Comparison of ENCODE assay signal across 22 cellular contexts in genomic region chr5:150318613-150319483, GRCh38. TPM values are rescaled to one million over a fixed set of nuclear protein-coding genes. Genes with fewer than 3 reads are reported as not detected.
DNase-seq lines count a peak whose midpoint lies in the region; ATAC-seq, FAIRE-seq and TF ChIP-seq lines count a peak whose summit lies in the region.
"Had no signal": no experiment of that assay in that cellular context is flagged by ENCODE, and none has a peak within 500 bp of the region (broad histone marks: within the 10 kb centered on the region; RNA-seq: fewer than 3 reads in every experiment).

No MANE protein-coding gene starts in this region.

- TF ChIP-seq EP300 in SK-N-SH (IDR thresholded peaks at IDR 0.05; ENCODE audit: borderline replicate concordance in 1 of 2, low read depth in 1 of 2, low read length in 1 of 2) = no peak

- H3K79me2 ChIP-seq in SK-N-SH (ENCODE audit: insufficient read depth) (no peaks in the 10 kb centered on the region), astrocyte (ENCODE audit: insufficient read depth, low read length) (no peaks in the 10 kb centered on the region)
- H3K79me2 ChIP-seq: parathyroid adenoma had no signal

- H3K27me3 ChIP-seq in SK-N-SH (ENCODE audit: insufficient read depth) (no peaks in the 10 kb centered on the region), astrocyte (ENCODE audit: insufficient read depth, low read length) (no peaks in the 10 kb centered on the region), foreskin keratinocyte (no peaks in the 10 kb centered on the region)
- H3K27me3 ChIP-seq: upper lobe of left lung had no signal

- H3K4me3 Mint-ChIP-seq in astrocyte (ENCODE audit: unreplicated experiment) (no peak overlapping the region), type B pancreatic cell (peak overlapping the region; percentile 17)
- H3K4me3 Mint-ChIP-seq: CD14-positive monocyte; T-helper 2 cell treated with Interferon-gamma antibody and Interleukin-4, amounts not matched to agents 5 μg/mL and 100 μg/mL, for 36 hours had no signal

- H3K27me3 Mint-ChIP-seq in astrocyte (ENCODE audit: low read depth, unreplicated experiment) (no peaks in the 10 kb centered on the region), type B pancreatic cell (no peaks in the 10 kb centered on the region)

- H3K9me2 ChIP-seq in SK-N-SH = no peaks in the 10 kb centered on the region

- H3K27ac Mint-ChIP-seq in astrocyte (ENCODE audit: unreplicated experiment) (peak overlapping the region; percentile 98), type B pancreatic cell (peak overlapping the region; percentile 10)
- H3K27ac Mint-ChIP-seq: T-helper 2 cell treated with Interferon-gamma antibody and Interleukin-4, amounts not matched to agents 5 μg/mL and 100 μg/mL, for 36 hours had no signal

- H4K20me1 ChIP-seq in SK-N-SH (ENCODE audit: insufficient read depth) (no peaks in the 10 kb centered on the region), astrocyte (ENCODE audit: insufficient read depth, low read length) (no peaks in the 10 kb centered on the region)

- no peak for DNase-seq in SK-N-SH
- no peak for DNase-seq in astrocyte (ENCODE audit: low read depth)
- DNase-seq in foreskin keratinocyte = peak; percentile 86 to 92
- DNase-seq in type B pancreatic cell (ENCODE audit: extremely low spot score, unreplicated experiment) = no peak
- no peak for DNase-seq in stimulated activated CD4-positive, alpha-beta T cell treated with anti-CD3 and anti-CD28 coated beads, Interleukin-1b, Interleukin-23, amount 100 ng/mL, for 48 hours
- no peak for DNase-seq in mucosa of gallbladder (ENCODE audit: low spot score)
- DNase-seq: 8988T, activated gamma-delta T cell, anterior cingulate cortex, DMS153, hippocampal formation, left cardiac atrium, NCI-H748 treated with DMSO at 0.1 percent for 48 hours, upper lobe of left lung had no signal

- peaks cover 51% of the 10 kb centered on the region for H3K4me1 Mint-ChIP-seq in astrocyte (ENCODE audit: low read depth, unreplicated experiment)
- peaks cover 50% of the 10 kb centered on the region for H3K4me1 Mint-ChIP-seq in type B pancreatic cell (ENCODE audit: unreplicated experiment)
- H3K4me1 Mint-ChIP-seq: CD14-positive monocyte had no signal

- H3K9me3 Mint-ChIP-seq in astrocyte (ENCODE audit: unreplicated experiment) (no peaks in the 10 kb centered on the region), type B pancreatic cell (no peaks in the 10 kb centered on the region)
- H3K9me3 Mint-ChIP-seq: CD14-positive monocyte; T-helper 2 cell treated with Interferon-gamma antibody and Interleukin-4, amounts not matched to agents 5 μg/mL and 100 μg/mL, for 36 hours had no signal

- 92% methylated on average over 6 of the region's 9 CpGs for WGBS in SK-N-SH (ENCODE audit: low lambda C conversion rate)

- H3K4me2 ChIP-seq in SK-N-SH (0 out of 2 replicates have a peak overlapping the region, but pooled peaks have one; percentile 9), astrocyte (ENCODE audit: low read length) (peak overlapping the region; percentile 68)

- ATAC-seq in SK-N-SH treated with all-trans-retinoic acid at 6 μM for 48 hours (no peak), foreskin keratinocyte (peak; percentile 51), GM18909 (IDR thresholded peaks at IDR 0.05; ENCODE audit: poor library complexity, unreplicated experiment) (no peak)
- ATAC-seq: HepG2, left cardiac atrium had no signal

- H3K9ac ChIP-seq in SK-N-SH = peak overlapping the region; percentile 65
- H3K9ac ChIP-seq in astrocyte (ENCODE audit: low read length) = peak overlapping the region; percentile 6
- H3K9ac ChIP-seq: parathyroid adenoma had no signal

- H3K27ac ChIP-seq in SK-N-SH (ENCODE audit: low read depth in 2 of 2, low read length in 1 of 2) (peak overlapping the region; percentile 36 to 99; a peak in 3 of 4 replicates), astrocyte (ENCODE audit: low read depth, low read length) (peak overlapping the region; percentile 97), foreskin keratinocyte (peak overlapping the region; percentile 74)
- H3K27ac ChIP-seq: parathyroid adenoma, upper lobe of left lung had no signal

- H3K4me1 ChIP-seq in SK-N-SH (ENCODE audit: control insufficient read depth in 1 of 2, insufficient read depth in 2 of 2, low read depth in 1 of 2, low read length in 1 of 2) (peaks cover 29 to 30% of the 10 kb centered on the region in 2 experiments), astrocyte (ENCODE audit: insufficient read depth, low read length) (peaks cover 42% of the 10 kb centered on the region), foreskin keratinocyte (peaks cover 59% of the 10 kb centered on the region)

- H2AFZ ChIP-seq in SK-N-SH (ENCODE audit: low read depth) (peak overlapping the region; percentile 52; the same call in 1 of the 2 replicates), astrocyte (ENCODE audit: low read depth, low read length) (peak overlapping the region; percentile 13)
- H2AFZ ChIP-seq: parathyroid adenoma had no signal

- H3K4me3 ChIP-seq in SK-N-SH (ENCODE audit: low read depth in 2 of 2, low read length in 1 of 2) (no peak overlapping the region), astrocyte (ENCODE audit: insufficient read depth, low read depth, low read length) (no peak overlapping the region)
- H3K4me3 ChIP-seq: skin epidermis, upper lobe of left lung had no signal

- H3K9me3 ChIP-seq in SK-N-SH (no peaks in the 10 kb centered on the region), astrocyte (ENCODE audit: insufficient read depth, low read depth, low read length) (no peaks in the 10 kb centered on the region)
- H3K9me3 ChIP-seq: upper lobe of left lung had no signal

- H3F3A ChIP-seq in SK-N-SH (replicated peaks; ENCODE audit: insufficient read depth) = peaks cover 34% of the 10 kb centered on the region

- no peak for TF ChIP-seq RAD21 in SK-N-SH (IDR thresholded peaks at IDR 0.05; ENCODE audit: low read length)

- TF ChIP-seq CTCF in SK-N-SH (IDR thresholded peaks at IDR 0.05) = no peak
- TF ChIP-seq CTCF in astrocyte (IDR thresholded peaks at IDR 0.05; ENCODE audit: insufficient read depth, low read depth, low read length) = no peak
- peak; percentile 10 for TF ChIP-seq CTCF in foreskin keratinocyte (conservative IDR thresholded peaks at IDR 0.05)
- TF ChIP-seq CTCF in type B pancreatic cell (conservative IDR thresholded peaks at IDR 0.05) = no peak

- FAIRE-seq in astrocyte (lab: Jason Lieb, UNC) = no peak
- FAIRE-seq: GM18507, HepG2 had no signal

- H3K36me3 Mint-ChIP-seq in astrocyte (ENCODE audit: low read depth, unreplicated experiment) (peaks cover 3% of the 10 kb centered on the region), type B pancreatic cell (no peaks in the 10 kb centered on the region)
- H3K36me3 Mint-ChIP-seq: CD14-positive monocyte had no signal

- CTCF ChIA-PET in SK-N-SH (lab: Yijun Ruan, JAX) = interaction anchor here (1.1 to 2.1 kb wide), 3 partner anchors 32 to 72 kb away, joined by 3 to 6 read pairs (median 6); no protein-coding TSS in a partner anchor

- H3K36me3 ChIP-seq in SK-N-SH (replicated peaks in 1 of 2; ENCODE audit: control insufficient read depth in 1 of 2, insufficient read depth in 2 of 2, low read length in 1 of 2) = no peaks in the 10 kb centered on the region
- H3K36me3 ChIP-seq in astrocyte (ENCODE audit: insufficient read depth, low read length) = no peaks in the 10 kb centered on the region
- H3K36me3 ChIP-seq: upper lobe of left lung had no signal

- POLR2A ChIA-PET in SK-N-SH (lab: Yijun Ruan, JAX) = no interaction called here

TF ChIP-seq in SK-N-SH, 30 proteins besides CTCF, POLR2A, EP300 and RAD21 (continues in another document):
- TF ChIP-seq GABPA (IDR thresholded peaks at IDR 0.05; ENCODE audit: low read depth) (no peak), MEF2A (IDR thresholded peaks at IDR 0.05; ENCODE audit: borderline replicate concordance, low read depth) (no peak)

TF ChIP-seq in SK-N-SH treated with all-trans-retinoic acid at 6 μM for 48 hours, 23 proteins besides CTCF, POLR2A, EP300 and RAD21:
- TF ChIP-seq PATZ1 (CRISPR knock-in tag; IDR thresholded peaks at IDR 0.05; ENCODE audit: borderline replicate concordance) = no peak

RNA-seq across cellular contexts. Expression of gene ARSI, which starts 16.1 kb away (rescaled TPM):
- polyA plus RNA-seq in SK-N-SH (2012; rRNA removed) (0.03 and 0.20 TPM in 2 replicates), foreskin keratinocyte (3.5 and 3.7 TPM in 2 replicates)
- 0.01 and 0.04 TPM in 2 replicates for polyA plus RNA-seq in SK-N-SH (2012; cell fraction: cytosol; rRNA removed)
- 0.04 and 0.16 TPM in 2 replicates for polyA plus RNA-seq in SK-N-SH (2012; cell fraction: nucleus; rRNA removed)
- total RNA-seq in astrocyte (21.4 and 23.0 TPM in 2 replicates), foreskin keratinocyte (4.7 and 5.0 TPM in 2 replicates), type B pancreatic cell (ENCODE audit: low replicate concordance) (1.4 and 4.6 TPM in 2 replicates), mucosa of gallbladder (2.2 TPM)
- polyA plus RNA-seq: CD14-positive monocyte had no signal

RNA-seq across cellular contexts. Expression of gene CAMK2A, which starts 29.3 kb away (rescaled TPM):
- polyA plus RNA-seq in SK-N-SH (2012; rRNA removed) (0.05 and 0.10 TPM in 2 replicates), foreskin keratinocyte (0.01 TPM in 1 of 2 replicates, not detected in the other)
- polyA plus RNA-seq in SK-N-SH (2012; cell fraction: cytosol; rRNA removed) = 0.01 and 0.03 TPM in 2 replicates
- 0.05 and 0.20 TPM in 2 replicates for polyA plus RNA-seq in SK-N-SH (2012; cell fraction: nucleus; rRNA removed)
- total RNA-seq in astrocyte (1.2 and 1.6 TPM in 2 replicates), foreskin keratinocyte (0.04 TPM in 1 of 2 replicates, not detected in the other), type B pancreatic cell (ENCODE audit: low replicate concordance) (0.26 and 3.7 TPM in 2 replicates), mucosa of gallbladder (5.0 TPM)
- polyA plus RNA-seq: CD14-positive monocyte, HepG2 had no signal

RNA-seq across cellular contexts. Expression of gene TCOF1, which starts 38.6 kb away (rescaled TPM):
- 21.9 and 33.0 TPM in 2 replicates for polyA plus RNA-seq in SK-N-SH (2012; rRNA removed)
- polyA plus RNA-seq in SK-N-SH (2012; cell fraction: cytosol; rRNA removed) = 17.0 and 24.0 TPM in 2 replicates
- polyA plus RNA-seq in SK-N-SH (2012; cell fraction: nucleus; rRNA removed) = 92.6 and 94.3 TPM in 2 replicates
- total RNA-seq in astrocyte = 36.1 and 47.5 TPM in 2 replicates
- total RNA-seq in foreskin keratinocyte = 76.4 and 97.3 TPM in 2 replicates
- polyA plus RNA-seq in foreskin keratinocyte = 46.1 and 61.7 TPM in 2 replicates
- total RNA-seq in type B pancreatic cell (ENCODE audit: low replicate concordance) = 42.6 and 65.3 TPM in 2 replicates
- 29.4 TPM for total RNA-seq in mucosa of gallbladder

Comparison
In these comparisons a context has a peak if more than half of its experiments do, and no peak if none do; other contexts are left out.
1. DNase-seq: peak in foreskin keratinocyte (2 of 2); none in SK-N-SH (single experiment), astrocyte (single experiment), type B pancreatic cell (single experiment), stimulated activated CD4-positive, alpha-beta T cell treated with anti-CD3 and anti-CD28 coated beads, Interleukin-1b, Interleukin-23, amount 100 ng/mL, for 48 hours (single experiment) and mucosa of gallbladder (single experiment).
2. Peak in every context shown above with its lines, with median percentiles within 50 percentile points of each other: H3K27ac ChIP-seq.